14 cellular contexts compared by ENCODE assay signal in the genomic region with DNA sequence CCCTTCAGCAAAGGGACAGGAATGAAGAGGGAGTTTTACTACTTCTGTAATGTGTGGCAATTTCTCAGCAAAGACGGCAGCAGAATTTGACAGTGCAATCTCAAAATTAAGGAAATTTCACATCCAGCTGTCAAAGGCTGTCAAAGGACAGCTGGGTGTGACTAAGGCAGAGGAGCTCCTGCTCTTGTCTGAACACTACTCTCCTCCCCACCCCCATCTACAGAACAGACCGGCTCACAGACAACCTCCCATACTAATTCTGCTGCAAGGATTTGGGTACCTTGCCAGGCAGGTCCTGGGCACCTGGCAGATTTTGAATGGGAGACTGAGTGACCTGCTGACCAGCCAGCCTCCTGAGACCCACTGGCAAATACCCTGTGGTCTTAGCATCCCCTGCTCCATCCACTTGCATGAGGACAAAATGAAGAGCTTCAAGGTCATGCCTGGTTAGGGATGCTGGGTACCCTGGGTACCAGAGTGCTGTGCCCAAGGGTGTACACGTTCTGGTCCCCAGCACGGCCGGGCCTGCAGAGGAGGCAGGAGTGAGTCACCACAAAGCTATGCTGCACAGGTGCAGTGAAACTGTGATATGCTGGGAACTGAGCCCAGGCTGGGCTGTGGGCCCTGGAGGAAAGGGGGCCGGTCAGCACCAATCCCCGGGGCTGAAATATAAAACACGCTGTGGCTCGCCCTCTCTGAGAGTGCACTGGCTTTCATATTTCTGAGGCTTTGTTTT.
DNase-seq lines count a peak whose midpoint lies in the region; ATAC-seq and TF ChIP-seq lines count a peak whose summit lies in the region.
"Had no signal": no experiment of that assay in that cellular context is flagged by ENCODE, and none has a peak within 500 bp of the region (broad histone marks: within the 10 kb centered on the region; RNA-seq: fewer than 3 reads in every experiment).

No MANE protein-coding gene starts in this region.

- TF ChIP-seq POLR2A in prostate gland (IDR thresholded peaks at IDR 0.05) = no peak

- H3K4me3 ChIP-seq in GM23338 (no peak overlapping the region), PC-3 (ENCODE audit: low read length) (no peak overlapping the region), fibroblast of villous mesenchyme (ENCODE audit: low read depth, low read length) (no peak overlapping the region), prostate gland (no peak overlapping the region)
- H3K4me3 ChIP-seq: esophagus muscularis mucosa, skin epidermis had no signal

- H3K36me3 Mint-ChIP-seq in GM23338 (ENCODE audit: low read depth) = no peaks in the 10 kb centered on the region
- H3K36me3 Mint-ChIP-seq: immature natural killer cell had no signal

- H3K9me3 ChIP-seq in PC-3 (ENCODE audit: low read length) (no peaks in the 10 kb centered on the region), prostate gland (no peaks in the 10 kb centered on the region)
- H3K9me3 ChIP-seq: esophagus muscularis mucosa had no signal

- H3K4me1 ChIP-seq in GM23338 (ENCODE audit: insufficient read depth) (peaks cover 6% of the 10 kb centered on the region), PC-3 (ENCODE audit: insufficient read depth, low read length) (no peaks in the 10 kb centered on the region), prostate gland (replicated peaks) (no peaks in the 10 kb centered on the region)

- H3K4me3 Mint-ChIP-seq in GM23338 = no peak overlapping the region; the same call in 2 of the 3 replicates
- H3K4me3 Mint-ChIP-seq: activated CD8-positive, alpha-beta T cell treated with anti-CD3 and anti-CD28 coated beads for 36 hours; central memory CD8-positive, alpha-beta T cell; immature natural killer cell had no signal

- H3F3A ChIP-seq in GM23338 (replicated peaks; ENCODE audit: low read depth) = no peaks in the 10 kb centered on the region
- H3F3A ChIP-seq in PC-3 (ENCODE audit: low read length, unreplicated experiment) = no peaks in the 10 kb centered on the region

- H4K20me1 ChIP-seq in GM23338 (replicated peaks; ENCODE audit: insufficient read depth) (no peaks in the 10 kb centered on the region), PC-3 (ENCODE audit: low read length) (no peaks in the 10 kb centered on the region)

- H3K27me3 Mint-ChIP-seq in GM23338 (ENCODE audit: insufficient read depth, low read depth, poor library complexity) = peaks cover 7% of the 10 kb centered on the region

- H3K27ac Mint-ChIP-seq in GM23338 = no peak overlapping the region
- H3K27ac Mint-ChIP-seq: activated CD8-positive, alpha-beta T cell treated with anti-CD3 and anti-CD28 coated beads for 36 hours had no signal

- 34% methylated on average over 9 of the region's 9 CpGs for WGBS in prostate gland

- H2AFZ ChIP-seq in GM23338 (no peak overlapping the region), PC-3 (ENCODE audit: low read length) (no peak overlapping the region)

- H3K4me1 Mint-ChIP-seq in GM23338 = peaks cover 34% of the 10 kb centered on the region
- H3K4me1 Mint-ChIP-seq: central memory CD8-positive, alpha-beta T cell; immature natural killer cell had no signal

- H3K27me3 ChIP-seq in GM23338 (ENCODE audit: insufficient read depth) (no peaks in the 10 kb centered on the region), PC-3 (ENCODE audit: low read length) (no peaks in the 10 kb centered on the region), prostate gland (replicated peaks; ENCODE audit: insufficient read depth) (no peaks in the 10 kb centered on the region)
- H3K27me3 ChIP-seq: esophagus muscularis mucosa had no signal

- DNase-seq in GM23338 (ENCODE audit: low spot score) (no peak), PC-3 (peak; percentile 46), fibroblast of villous mesenchyme (ENCODE audit: low read depth) (peak; percentile 13), prostate gland (ENCODE audit: low spot score) (peak; percentile 85), NCI-H82 (lab: John Stamatoyannopoulos, UW) (no peak), nucleus accumbens (lab: John Stamatoyannopoulos, UW) (no peak), COR-L47 (lab: John Stamatoyannopoulos, UW) (no peak)
- DNase-seq in stimulated activated naive CD8-positive, alpha-beta T cell treated with anti-CD3 and anti-CD28 coated beads, Interleukin-15, Interleukin-2, amounts not matched to agents 100 U/mL and 50 U/mL, for 24 hours = no peak
- DNase-seq: activated CD8-positive, alpha-beta T cell treated with anti-CD3 and anti-CD28 coated beads for 36 hours; activated gamma-delta T cell treated with Interleukin-2 at 50 U/mL for 16 hours; immature natural killer cell had no signal

- H3K36me3 ChIP-seq in GM23338 (ENCODE audit: insufficient read depth) (no peaks in the 10 kb centered on the region), PC-3 (ENCODE audit: low read depth, low read length) (no peaks in the 10 kb centered on the region), prostate gland (no peaks in the 10 kb centered on the region)
- H3K36me3 ChIP-seq: esophagus muscularis mucosa had no signal

- H3K9me2 ChIP-seq in GM23338 (ENCODE audit: insufficient read depth) (peaks cover 6% of the 10 kb centered on the region; the same call in 1 of the 2 replicates), PC-3 (replicated peaks; ENCODE audit: low read length) (no peaks in the 10 kb centered on the region)

- no peak overlapping the region for H3K4me2 ChIP-seq in GM23338
- no peak overlapping the region for H3K4me2 ChIP-seq in PC-3 (ENCODE audit: low read length)

- no TSS peak for BruUV-seq in PC-3 (replicated peaks; lab: Mats Ljungman, UMichigan)

- CTCF ChIA-PET in PC-3 (lab: Charles Lee) = no interaction called here

- no peaks in the 10 kb centered on the region for H3K9me3 Mint-ChIP-seq in GM23338
- H3K9me3 Mint-ChIP-seq: activated CD8-positive, alpha-beta T cell treated with anti-CD3 and anti-CD28 coated beads for 36 hours; central memory CD8-positive, alpha-beta T cell; immature natural killer cell had no signal

- no peak overlapping the region for H3K27ac ChIP-seq in GM23338 (ENCODE audit: low read depth)
- H3K27ac ChIP-seq in PC-3 (ENCODE audit: low read length) = no peak overlapping the region
- no peak overlapping the region for H3K27ac ChIP-seq in prostate gland
- H3K27ac ChIP-seq: esophagus muscularis mucosa, skin epidermis had no signal

- intact Hi-C loops in PC-3 (cut with micrococcal nuclease) (no loop called here), prostate gland (cut with DNase I) (no loop called here)

- POLR2A ChIA-PET in PC-3 (lab: Charles Lee; ENCODE audit: unreplicated experiment) = no interaction called here

- peak; percentile 16; the same call in 1 of the 3 replicates for ATAC-seq in GM23338
- ATAC-seq in PC-3 = no peak
- no peak for ATAC-seq in stimulated activated naive CD8-positive, alpha-beta T cell treated with anti-CD3 and anti-CD28 coated beads, Interleukin-15, Interleukin-2, amounts not matched to agents 100 U/mL and 50 U/mL, for 24 hours
- ATAC-seq: activated CD8-positive, alpha-beta T cell treated with anti-CD3 and anti-CD28 coated beads for 36 hours had no signal

- H3K79me2 ChIP-seq in GM23338 (replicated peaks; ENCODE audit: insufficient read depth) = no peaks in the 10 kb centered on the region
- no peaks in the 10 kb centered on the region for H3K79me2 ChIP-seq in PC-3 (ENCODE audit: low read length)

- H3K9ac ChIP-seq in PC-3 (ENCODE audit: low read length) = no peak overlapping the region

- TF ChIP-seq CTCF in GM23338 (conservative IDR thresholded peaks at IDR 0.05; ENCODE audit: low read depth in 2 of 2) = no peak
- TF ChIP-seq CTCF in PC-3 (conservative IDR thresholded peaks at IDR 0.05; ENCODE audit: low read depth, low read length) = no peak
- no peak for TF ChIP-seq CTCF in fibroblast of villous mesenchyme (IDR thresholded peaks at IDR 0.05; ENCODE audit: insufficient read depth, low read depth, low read length)
- no peak for TF ChIP-seq CTCF in prostate gland (IDR thresholded peaks at IDR 0.05)

TF ChIP-seq in GM23338, 12 proteins besides CTCF, POLR2A, EP300 and RAD21 (continues in another document):
- no peak for TF ChIP-seq ZNF331 (CRISPR knock-in tag; IDR thresholded peaks at IDR 0.05; ENCODE audit: low read depth)
- TF ChIP-seq POLR2AphosphoS5 (IDR thresholded peaks at IDR 0.05; ENCODE audit: low read depth) = no peak
- TF ChIP-seq EZH2 (IDR thresholded peaks at IDR 0.05; ENCODE audit: low read depth, unreplicated experiment) = no peak
- TF ChIP-seq NANOG (IDR thresholded peaks at IDR 0.05; ENCODE audit: borderline replicate concordance) = no peak
- no peak for TF ChIP-seq EZH2phosphoT487 (IDR thresholded peaks at IDR 0.05; ENCODE audit: unreplicated experiment)
- TF ChIP-seq, protein P1, sequence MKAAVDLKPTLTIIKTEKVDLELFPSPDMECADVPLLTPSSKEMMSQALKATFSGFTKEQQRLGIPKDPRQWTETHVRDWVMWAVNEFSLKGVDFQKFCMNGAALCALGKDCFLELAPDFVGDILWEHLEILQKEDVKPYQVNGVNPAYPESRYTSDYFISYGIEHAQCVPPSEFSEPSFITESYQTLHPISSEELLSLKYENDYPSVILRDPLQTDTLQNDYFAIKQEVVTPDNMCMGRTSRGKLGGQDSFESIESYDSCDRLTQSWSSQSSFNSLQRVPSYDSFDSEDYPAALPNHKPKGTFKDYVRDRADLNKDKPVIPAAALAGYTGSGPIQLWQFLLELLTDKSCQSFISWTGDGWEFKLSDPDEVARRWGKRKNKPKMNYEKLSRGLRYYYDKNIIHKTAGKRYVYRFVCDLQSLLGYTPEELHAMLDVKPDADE (IDR thresholded peaks at IDR 0.05) = no peak
- no peak for TF ChIP-seq JUNB (IDR thresholded peaks at IDR 0.05; ENCODE audit: unreplicated experiment)

Comparison
In these comparisons a context has a peak if more than half of its experiments do, and no peak if none do; other contexts are left out.
1. DNase-seq: peak in PC-3 (single experiment), fibroblast of villous mesenchyme (single experiment) and prostate gland (single experiment); none in GM23338 (single experiment), NCI-H82 (single experiment), stimulated activated naive CD8-positive, alpha-beta T cell treated with anti-CD3 and anti-CD28 coated beads, Interleukin-15, Interleukin-2, amounts not matched to agents 100 U/mL and 50 U/mL, for 24 hours (single experiment), nucleus accumbens (0 of 56) and COR-L47 (single experiment).